10 cellular contexts compared by ENCODE assay signal in genomic region chr16:27431773-27432599, GRCh38. TPM values are rescaled to one million over a fixed set of nuclear protein-coding genes. Genes with fewer than 3 reads are reported as not detected.
DNase-seq lines count a peak whose midpoint lies in the region; ATAC-seq, FAIRE-seq and TF ChIP-seq lines count a peak whose summit lies in the region.
"Had no signal": no experiment of that assay in that cellular context is flagged by ENCODE, and none has a peak within 500 bp of the region (broad histone marks: within the 10 kb centered on the region; RNA-seq: fewer than 3 reads in every experiment).

No MANE protein-coding gene starts in this region.

- WGBS in HepG2 (ENCODE audit: low lambda C conversion rate): 36% methylated on average over 14 of the region's 15 CpGs

- H4K20me1 ChIP-seq in HepG2 (ENCODE audit: insufficient read depth, low read length): no peaks in the 10 kb centered on the region

- CTCF ChIA-PET in HepG2 (lab: Yijun Ruan, JAX; ENCODE audit: low intra/inter-chr PET ratio, low total read pairs): no interaction called here

- H3K9ac ChIP-seq in HepG2 (ENCODE audit: insufficient read depth, low read depth, low read length): no peak overlapping the region

- no peak for TF ChIP-seq CTCF in HepG2 (CRISPR knock-in tag; IDR thresholded peaks at IDR 0.05)

- H3K4me1 ChIP-seq in HepG2 (ENCODE audit: insufficient read depth, low read length): 0 out of 2 replicates have a peak, but pooled peaks cover 6% of the 10 kb centered on the region

- TF ChIP-seq RAD21 in HepG2 (CRISPR knock-in tag; IDR thresholded peaks at IDR 0.05): no peak

- no peaks in the 10 kb centered on the region for H3K36me3 ChIP-seq in HepG2 (replicated peaks in 1 of 2; ENCODE audit: control insufficient read depth in 1 of 2, insufficient read depth in 2 of 2, low read length in 2 of 2)
- H3K36me3 ChIP-seq: ovary had no signal

- in situ Hi-C loops in HepG2 (cut with HindIII; ENCODE audit: extremely low pct_ligation_motif_present, low pct_unique_long_range_greater_than_20kb): no loop called here

- H3K9me3 ChIP-seq in HepG2 (ENCODE audit: low read length): no peaks in the 10 kb centered on the region
- H3K9me3 ChIP-seq: ovary had no signal

- TF ChIP-seq EP300 in HepG2 (IDR thresholded peaks at IDR 0.05; ENCODE audit: low read depth in 2 of 2, low read length in 2 of 2) (no peak), HepG2 (CRISPR knock-in tag; IDR thresholded peaks at IDR 0.05; ENCODE audit: borderline replicate concordance) (no peak)

- H2AFZ ChIP-seq in HepG2 (ENCODE audit: low read length): no peak overlapping the region

- H3K27ac ChIP-seq in HepG2 (ENCODE audit: extremely low read length, insufficient read depth, low read length): no peak overlapping the region
- H3K27ac ChIP-seq: ovary had no signal

- POLR2A ChIA-PET in HepG2 (lab: Yijun Ruan, JAX): no interaction called here

- peaks cover 0 to 10% of the 10 kb centered on the region in 2 experiments; a peak in 3 of 5 replicates for H3K27me3 ChIP-seq in HepG2 (ENCODE audit: control insufficient read depth in 1 of 2, insufficient read depth in 2 of 2, low read length in 2 of 2)
- H3K27me3 ChIP-seq: ovary had no signal

- H3K4me3 ChIP-seq in HepG2 (replicated peaks in 1 of 3; ENCODE audit: insufficient read depth in 1 of 3, low read depth in 2 of 3, low read length in 3 of 3): no peak overlapping the region
- H3K4me3 ChIP-seq: ovary had no signal

- intact Hi-C loops in HepG2 (cut with micrococcal nuclease; ENCODE audit: unreplicated experiment): no loop called here

- no TSS peak for BruUV-seq in HepG2 (replicated peaks; lab: Mats Ljungman, UMichigan)

- no peaks in the 10 kb centered on the region for H3K79me2 ChIP-seq in HepG2 (ENCODE audit: insufficient read depth, low read length)

- ATAC-seq in HepG2 (peak; percentile 23), HG02870 (IDR thresholded peaks at IDR 0.05; ENCODE audit: unreplicated experiment) (no peak)

- TF ChIP-seq POLR2A in H54 (IDR thresholded peaks at IDR 0.05; ENCODE audit: low read depth, low read length) (no peak), HepG2 (IDR thresholded peaks at IDR 0.05; ENCODE audit: insufficient read depth in 1 of 2, low read depth in 2 of 2, low read length in 2 of 2) (no peak)

- no peak overlapping the region for H3K4me2 ChIP-seq in HepG2 (ENCODE audit: low read depth, low read length)

- peak; percentile 52 for DNase-seq in AG08396 (ENCODE audit: low spot score)
- DNase-seq in H54 (ENCODE audit: insufficient read length, low spot score): peak; percentile 52
- peak; percentile 50 for DNase-seq in activated CD8-positive, alpha-beta memory T cell treated with anti-CD3 and anti-CD28 coated beads, Interleukin-2, amount 50 U/mL, for 48 hours
- DNase-seq in HepG2 (ENCODE audit: low spot score): no peak
- DNase-seq in NOMO-1 treated with dmso at 0.1 percent for 144 hours (lab: John Stamatoyannopoulos, UW; ENCODE audit: unreplicated experiment): no peak
- DNase-seq in SW480 (ENCODE audit: low spot score): no peak
- DNase-seq in cerebellar cortex (ENCODE audit: low spot score): no peak
- DNase-seq: DMS 273 treated with DMSO at 0.1 percent for 48 hours had no signal

- FAIRE-seq in H54 (lab: Jason Lieb, UNC): no peak
- no peak for FAIRE-seq in HepG2 (lab: Jason Lieb, UNC)

TF ChIP-seq in HepG2, 621 proteins besides CTCF, POLR2A, EP300 and RAD21:
- TF ChIP-seq MNT (IDR thresholded peaks at IDR 0.05): peak; percentile 82
- no peak for TF ChIP-seq ZNF280D (CRISPR knock-in tag; IDR thresholded peaks at IDR 0.05)
TF ChIP-seq in HepG2: peak in this region for 1.

RNA-seq across cellular contexts. Expression of gene IL21R, which starts 30.0 kb away (rescaled TPM):
- 0.17 and 0.64 TPM in 2 replicates for total RNA-seq in HepG2 (2016; rRNA removed; fragmentation: Illumina TruSeq; extraction: Trizol)
- not detected in 2 replicates for total RNA-seq in HepG2 (2016; cell fraction: cytosol; rRNA removed; fragmentation: Illumina TruSeq; extraction: Trizol; ENCODE audit: low read depth)
- total RNA-seq in HepG2 (2016; cell fraction: insoluble cytoplasmic fraction; rRNA removed; fragmentation: Illumina TruSeq; extraction: Trizol): 0.22 and 0.43 TPM in 2 replicates
- total RNA-seq in HepG2 (2016; cell fraction: membrane; rRNA removed; fragmentation: Illumina TruSeq; extraction: Trizol): 0.22 and 0.45 TPM in 2 replicates
- total RNA-seq in HepG2 (2016; cell fraction: nucleus; rRNA removed; fragmentation: Illumina TruSeq; extraction: Trizol): 0.28 and 0.40 TPM in 2 replicates
- 0.49 and 1.6 TPM in 2 replicates for polyA plus RNA-seq in HepG2 (2011; rRNA removed)
- 0.62 and 1.4 TPM in 2 replicates for polyA plus RNA-seq in HepG2 (2011; cell fraction: cytosol; rRNA removed)
- polyA plus RNA-seq in HepG2 (2011; cell fraction: nucleus; rRNA removed): 0.34 and 1.6 TPM in 2 replicates
- 1.1 and 2.8 TPM in 2 replicates for polyA plus RNA-seq in HepG2 (2012)
- polyA plus RNA-seq in HepG2 (2016; cell fraction: cytosol; fragmentation: Illumina TruSeq; extraction: Trizol; ENCODE audit: low read depth): 0.07 and 0.09 TPM in 2 replicates
- polyA plus RNA-seq in HepG2 (2016; cell fraction: insoluble cytoplasmic fraction; fragmentation: Illumina TruSeq; extraction: Trizol; ENCODE audit: low read depth): 0.14 and 0.21 TPM in 2 replicates
- polyA plus RNA-seq in HepG2 (2016; cell fraction: membrane; fragmentation: Illumina TruSeq; extraction: Trizol; ENCODE audit: low read depth): 0.06 and 0.12 TPM in 2 replicates
- polyA plus RNA-seq in HepG2 (2016; cell fraction: nucleus; fragmentation: Illumina TruSeq; extraction: Trizol; ENCODE audit: insufficient read depth, low read depth): 0.35 and 0.56 TPM in 2 replicates
- 0.56 and 3.1 TPM in 2 replicates for polyA minus RNA-seq in HepG2 (2011; rRNA and poly(A)+ RNA removed; ENCODE audit: low replicate concordance)
- polyA minus RNA-seq in HepG2 (2011; cell fraction: cytosol; rRNA and poly(A)+ RNA removed): 0.88 and 1.1 TPM in 2 replicates
- 0.26 and 0.87 TPM in 2 replicates for polyA minus RNA-seq in HepG2 (2011; cell fraction: nucleus; rRNA and poly(A)+ RNA removed)

Comparison
In these comparisons a context has a peak if more than half of its experiments do, and no peak if none do; other contexts are left out.
1. DNase-seq: peak in AG08396 (single experiment), H54 (single experiment) and activated CD8-positive, alpha-beta memory T cell treated with anti-CD3 and anti-CD28 coated beads, Interleukin-2, amount 50 U/mL, for 48 hours (single experiment); none in HepG2 (single experiment), NOMO-1 treated with dmso at 0.1 percent for 144 hours (single experiment), SW480 (single experiment) and cerebellar cortex (single experiment).